ENCODE assay signal across 8 cellular contexts in the genomic region with DNA sequence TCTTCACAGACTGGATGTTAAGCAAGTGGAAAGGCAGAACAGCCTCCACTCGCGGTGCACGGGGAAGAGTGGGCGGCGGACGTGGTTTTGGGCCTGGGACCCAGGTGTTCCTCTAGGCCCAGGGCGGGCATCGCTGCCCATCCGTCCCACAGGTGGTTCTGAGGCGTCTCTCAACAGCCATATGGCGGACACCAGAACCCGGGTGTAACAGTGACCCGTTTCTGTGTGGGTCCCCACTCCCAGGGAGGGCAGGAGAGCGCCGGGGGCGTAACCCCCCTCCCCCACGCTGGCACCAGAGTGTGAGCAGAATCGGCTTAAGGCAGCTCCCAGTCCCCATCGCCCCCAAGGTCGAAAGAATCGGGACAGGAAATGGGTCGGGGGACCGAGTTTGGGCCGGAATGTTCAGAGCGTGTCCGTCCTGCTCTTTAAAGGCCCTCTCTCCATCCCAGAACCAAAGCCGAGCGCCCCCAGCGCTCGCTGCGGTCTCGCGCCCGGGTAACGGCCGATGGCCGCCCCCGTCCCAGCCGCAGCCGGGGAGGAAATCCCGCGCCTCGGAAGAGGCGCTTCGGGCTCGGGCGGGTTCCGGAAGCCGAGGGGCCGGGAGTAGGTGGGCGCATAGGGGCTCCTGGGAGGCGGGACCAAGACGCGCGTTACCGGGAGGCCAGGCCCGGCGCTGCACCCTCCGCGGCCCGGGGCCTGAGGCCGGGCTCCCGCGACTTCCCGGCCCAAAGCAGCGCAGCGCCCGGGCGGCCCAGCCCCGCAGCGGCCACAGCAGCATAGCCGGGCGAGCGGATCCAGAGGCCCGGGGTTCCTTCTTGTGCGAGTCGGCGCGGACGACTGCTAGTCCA. TPM values are rescaled to one million over a fixed set of nuclear protein-coding genes. Genes with fewer than 3 reads are reported as not detected.
DNase-seq lines count a peak whose midpoint lies in the region; ATAC-seq and TF ChIP-seq lines count a peak whose summit lies in the region.

Gene TK2, minus strand, starts transcription at position 839 of the 848 bp plus-strand sequence. Its CDS starts 61 bp downstream, at position 778.

- H3K9me3 ChIP-seq in BLaER1 (no peaks in the 10 kb centered on the region), OCI-LY3 (ENCODE audit: insufficient read depth, low read length) (no peaks in the 10 kb centered on the region)

- H4K20me1 ChIP-seq in BLaER1 (no peaks in the 10 kb centered on the region), OCI-LY3 (ENCODE audit: insufficient read depth, low read length) (no peaks in the 10 kb centered on the region)

- H3K4me1 ChIP-seq in BLaER1 = peaks cover 85% of the 10 kb centered on the region
- H3K4me1 ChIP-seq in OCI-LY3 (ENCODE audit: low read length) = peaks cover 39% of the 10 kb centered on the region

- H3K4me2 ChIP-seq in BLaER1 (peak within 1 kb of the TSS; percentile 95), OCI-LY3 (ENCODE audit: low read length) (peak within 1 kb of the TSS; percentile 96)

- peak; percentile 46 for ATAC-seq in esophagus mucosa
- no peak for ATAC-seq in GM19452 (IDR thresholded peaks at IDR 0.05; ENCODE audit: unreplicated experiment)

- H3K9ac ChIP-seq in BLaER1 (peak within 1 kb of the TSS; percentile 93), OCI-LY3 (ENCODE audit: low read length) (peak within 1 kb of the TSS; percentile 83)

- peaks cover 11% of the 10 kb centered on the region for H3K79me2 ChIP-seq in OCI-LY3 (ENCODE audit: low read length)

- H3K27me3 ChIP-seq in BLaER1 (no peaks in the 10 kb centered on the region), OCI-LY3 (ENCODE audit: low read depth, low read length) (no peaks in the 10 kb centered on the region)

- H3K27ac ChIP-seq in BLaER1 (peak within 1 kb of the TSS; percentile 98), OCI-LY3 (ENCODE audit: low read length) (peak within 1 kb of the TSS; percentile 27)

- peak within 1 kb of the TSS; percentile 81 for H2AFZ ChIP-seq in OCI-LY3 (ENCODE audit: low read depth, low read length)

- H3K36me3 ChIP-seq in BLaER1 (no peaks in the 10 kb centered on the region), OCI-LY3 (replicated peaks; ENCODE audit: low read depth, low read length) (peaks cover 10% of the 10 kb centered on the region)

- DNase-seq in GOT3 (lab: John Stamatoyannopoulos, UW) = peak; percentile 54
- DNase-seq in activated T-helper 1 cell treated with Interleukin-2 at 50 U/mL for 16 hours (ENCODE audit: low read depth) = peak; percentile 41
- peak; percentile 28 for DNase-seq in mucosa of gallbladder (ENCODE audit: low spot score)
- peak; percentile 41 for DNase-seq in stimulated activated CD8-positive, alpha-beta memory T cell treated with anti-CD3 and anti-CD28 coated beads, Interleukin-7, amount 100 ng/mL, for 24 hours (ENCODE audit: low read depth)

- H3K4me3 ChIP-seq in BLaER1 = peak within 1 kb of the TSS; percentile 71
- peak within 1 kb of the TSS; percentile 86 for H3K4me3 ChIP-seq in OCI-LY3 (ENCODE audit: low read length)

- peak; percentile 45 for TF ChIP-seq CTCF in OCI-LY3 (IDR thresholded peaks at IDR 0.05; ENCODE audit: low read depth, low read length)

RNA-seq across cellular contexts. Expression of gene TK2, which starts in this region (rescaled TPM):
- total RNA-seq in esophagus mucosa = 8.5 TPM
- total RNA-seq in mucosa of gallbladder = 38.5 TPM
